In genomic region chr3:149239357-149239936, GRCh38 we compare ENCODE assay signal across 1 cellular context.
TF ChIP-seq lines count a peak whose summit lies in the region.

No MANE protein-coding gene starts in this region.

TF ChIP-seq in HepG2, 621 proteins besides CTCF, POLR2A, EP300 and RAD21 (continued from another document):
- TF ChIP-seq KIAA2018 (CRISPR knock-in tag; IDR thresholded peaks at IDR 0.05; ENCODE audit: borderline replicate concordance) (no peak), RNF2 (conservative IDR thresholded peaks at IDR 0.05; ENCODE audit: low read depth) (no peak), ZFP62 (CRISPR knock-in tag; IDR thresholded peaks at IDR 0.05) (no peak), HMG20A (CRISPR knock-in tag; IDR thresholded peaks at IDR 0.05; ENCODE audit: borderline replicate concordance) (no peak), ZNF143 (CRISPR knock-in tag; IDR thresholded peaks at IDR 0.05) (no peak)
